ENCODE assay signal across 9 cellular contexts in genomic region chr1:30881266-30882181, GRCh38. TPM values are rescaled to one million over a fixed set of nuclear protein-coding genes. Genes with fewer than 3 reads are reported as not detected.
DNase-seq lines count a peak whose midpoint lies in the region; ATAC-seq and TF ChIP-seq lines count a peak whose summit lies in the region.
"Had no signal": no experiment of that assay in that cellular context is flagged by ENCODE, and none has a peak within 500 bp of the region (broad histone marks: within the 10 kb centered on the region; RNA-seq: fewer than 3 reads in every experiment).

No MANE protein-coding gene starts in this region.

- no peak for TF ChIP-seq POLR2A in lower leg skin (IDR thresholded peaks at IDR 0.05)

- ATAC-seq in GM18907 (IDR thresholded peaks at IDR 0.05; ENCODE audit: unreplicated experiment) = peak; percentile 78
- peak; percentile 89 for ATAC-seq in GM21825 (IDR thresholded peaks at IDR 0.05; ENCODE audit: unreplicated experiment)
- peak; percentile 83 to 84 for ATAC-seq in naive B cell (ENCODE audit: low read depth in 2 of 2)

- no peaks in the 10 kb centered on the region for H3K36me3 Mint-ChIP-seq in naive B cell

- no peak for TF ChIP-seq CTCF in lower leg skin (IDR thresholded peaks at IDR 0.05)

- H3K4me1 Mint-ChIP-seq in naive B cell = peaks cover 18 to 25% (median 22%) of the 10 kb centered on the region in 3 donors

- H3K4me3 Mint-ChIP-seq in naive B cell = peak overlapping the region in 5 of 8 donors; percentile 12 to 79 (median 58)

- peaks cover 46 to 83% (median 82%) of the 10 kb centered on the region in 3 donors for H3K27me3 Mint-ChIP-seq in naive B cell

- H3K27ac Mint-ChIP-seq in naive B cell = peak overlapping the region in 4 of 6 donors; percentile 77 to 94 (median 80)

- intact Hi-C loops in lower leg skin (cut with DNase I; ENCODE audit: low total_unique reads) = no loop called here

- no peak overlapping the region for H3K4me3 ChIP-seq in lower leg skin (ENCODE audit: low read depth, poor library complexity, severe bottlenecking)

- H3K9me3 Mint-ChIP-seq in naive B cell = peaks cover 0 to 2% (median 0%) of the 10 kb centered on the region in 7 donors

- WGBS in lower leg skin, 2 donors = 66 to 84% methylated on average over 27 of the region's 27 CpGs

- DNase-seq in NCI-H1417 (lab: John Stamatoyannopoulos, UW) (peak in 2 of 3 experiments; percentile 45 to 62), naive B cell (peak; percentile 60), SW480 (ENCODE audit: low spot score) (no peak), lower leg skin (ENCODE audit: low spot score in 2 of 2) (no peak), NCI-H187 (lab: John Stamatoyannopoulos, UW) (no peak)
- DNase-seq: activated CD4-positive, alpha-beta T cell treated with anti-CD3 and anti-CD28 coated beads for 4 hours; NCI-H146 had no signal

RNA-seq across cellular contexts. Expression of gene SDC3, which starts 27.0 kb away (rescaled TPM):
- under 1 TPM in 1 of 6 donors, not detected in 5; 0.04 TPM for polyA plus RNA-seq in naive B cell (ENCODE audit: low read depth in 6 of 6)
- 10 to 100 TPM in 3 of 4 donors, 1 to 10 TPM in 1; 4.3 to 23.5 (median 14.5) TPM for total RNA-seq in lower leg skin

Comparison
In these comparisons a context has a peak if more than half of its experiments do, and no peak if none do; other contexts are left out.
1. DNase-seq: peak in NCI-H1417 (2 of 3) and naive B cell (single experiment); none in SW480 (single experiment), lower leg skin (0 of 2) and NCI-H187 (0 of 2).
2. Peak in every context shown above with its lines, with median percentiles within 50 percentile points of each other: ATAC-seq.